Comparison of ENCODE assay signal across 16 cellular contexts in genomic region chr20:24965065-24965919, GRCh38. TPM values are rescaled to one million over a fixed set of nuclear protein-coding genes. Genes with fewer than 3 reads are reported as not detected.
DNase-seq lines count a peak whose midpoint lies in the region; ATAC-seq and TF ChIP-seq lines count a peak whose summit lies in the region.
"Had no signal": no experiment of that assay in that cellular context is flagged by ENCODE, and none has a peak within 500 bp of the region (broad histone marks: within the 10 kb centered on the region; RNA-seq: fewer than 3 reads in every experiment).

No MANE protein-coding gene starts in this region.

- WGBS in H9 (ENCODE audit: extremely low coverage, insufficient read length, low lambda C conversion rate) = no CpG with 5 or more reads among the region's 7 CpGs
- WGBS in sigmoid colon, 2 donors = 91 to 92% methylated on average over 7 of the region's 7 CpGs

- H2BK120ac ChIP-seq in H9 (ENCODE audit: low read depth, low read length, poor library complexity, severe bottlenecking) = no peak overlapping the region

- H3K56ac ChIP-seq in H9 (ENCODE audit: insufficient read length, low read depth, low read length) = no peak overlapping the region

- H2AK5ac ChIP-seq in H9 (ENCODE audit: insufficient read length, low read length) = no peak overlapping the region

- H3K27me3 ChIP-seq in H9 (ENCODE audit: insufficient read depth, low read length) = no peaks in the 10 kb centered on the region
- H3K27me3 ChIP-seq in sigmoid colon = no peaks in the 10 kb centered on the region
- H3K27me3 ChIP-seq in osteoblast (ENCODE audit: insufficient read depth, low read length) = no peaks in the 10 kb centered on the region
- H3K27me3 ChIP-seq: suprapubic skin had no signal

- H3K27ac ChIP-seq in H9 (ENCODE audit: insufficient read length, low read depth, low read length) (no peak overlapping the region), sigmoid colon (no peak overlapping the region), osteoblast (ENCODE audit: low read depth, low read length) (no peak overlapping the region)
- H3K27ac ChIP-seq: suprapubic skin had no signal

- no peak for TF ChIP-seq POLR2A in sigmoid colon (IDR thresholded peaks at IDR 0.05)

- H3K23ac ChIP-seq in H9 (ENCODE audit: insufficient read length, low read depth, low read length) = no peak overlapping the region

- no peaks in the 10 kb centered on the region for H3K79me1 ChIP-seq in H9 (ENCODE audit: insufficient read depth, low read depth, low read length, poor library complexity, severe bottlenecking)

- no peaks in the 10 kb centered on the region for H3K9me3 Mint-ChIP-seq in H9
- no peaks in the 10 kb centered on the region for H3K9me3 Mint-ChIP-seq in activated CD4-positive, alpha-beta memory T cell treated with anti-CD3 and anti-CD28 coated beads for 36 hours
- H3K9me3 Mint-ChIP-seq: activated B cell treated with CpG ODN at 0.5 μM for 24 hours, IgD-negative memory B cell had no signal

- H2BK12ac ChIP-seq in H9 (ENCODE audit: insufficient read length, low read depth, low read length) = no peak overlapping the region

- H4K91ac ChIP-seq in H9 (ENCODE audit: insufficient read length, low read depth, low read length) = no peak overlapping the region

- H3K79me2 ChIP-seq in H9 (ENCODE audit: insufficient read depth, low read length) = no peaks in the 10 kb centered on the region
- no peaks in the 10 kb centered on the region for H3K79me2 ChIP-seq in osteoblast (ENCODE audit: insufficient read depth, low read length)

- intact Hi-C loops in activated CD4-positive, alpha-beta memory T cell treated with anti-CD3 and anti-CD28 coated beads for 36 hours (cut with micrococcal nuclease) = no loop called here
- intact Hi-C loops in sigmoid colon (cut with DNase I) = no loop called here

- H3K27ac Mint-ChIP-seq in H9 = peak overlapping the region in 1 of 3 experiments; percentile 90; a peak in 2 of 7 replicates
- H3K27ac Mint-ChIP-seq in activated CD4-positive, alpha-beta memory T cell treated with anti-CD3 and anti-CD28 coated beads for 36 hours = peak overlapping the region; percentile 47
- H3K27ac Mint-ChIP-seq: activated B cell treated with CpG ODN at 0.5 μM for 24 hours had no signal

- H3K4me1 ChIP-seq in H9 (ENCODE audit: insufficient read depth, low read length) = no peaks in the 10 kb centered on the region
- no peaks in the 10 kb centered on the region for H3K4me1 ChIP-seq in sigmoid colon
- no peaks in the 10 kb centered on the region for H3K4me1 ChIP-seq in osteoblast (ENCODE audit: insufficient read depth, low read length)
- H3K4me1 ChIP-seq: suprapubic skin had no signal

- no peak overlapping the region for H3K18ac ChIP-seq in H9 (ENCODE audit: insufficient read length, low read depth, low read length)

- H3K4me2 ChIP-seq in H9 (ENCODE audit: insufficient read depth, insufficient read length, low read length) (no peak overlapping the region), osteoblast (ENCODE audit: insufficient read depth, low read length) (no peak overlapping the region)

- no peak overlapping the region for H3K4ac ChIP-seq in H9 (ENCODE audit: low read depth, low read length)

- peak; percentile 12 for DNase-seq in H9
- DNase-seq in activated CD4-positive, alpha-beta memory T cell treated with anti-CD3 and anti-CD28 coated beads for 36 hours = no peak
- DNase-seq in sigmoid colon = peak; percentile 57
- DNase-seq in superior temporal gyrus (ENCODE audit: extremely low spot score) = no peak
- DNase-seq in osteoblast (ENCODE audit: insufficient read length, low spot score, missing footprints) = no peak
- no peak for DNase-seq in DMS79 treated with DMSO at 0.1 percent for 48 hours (lab: John Stamatoyannopoulos, UW)
- DNase-seq: activated B cell treated with CpG ODN at 0.5 μM for 24 hours, activated gamma-delta T cell, cortex of kidney, NCI-H1092 treated with DMSO at 0.1 percent for 48 hours, NCI-H748 treated with DMSO at 0.1 percent for 48 hours, SHP77 had no signal

- no peak overlapping the region for H3K4me3 ChIP-seq in sigmoid colon
- H3K4me3 ChIP-seq in osteoblast (ENCODE audit: insufficient read depth, low read length) = no peak overlapping the region
- H3K4me3 ChIP-seq: mucosa of descending colon, suprapubic skin had no signal

- TF ChIP-seq CTCF in H9 (conservative IDR thresholded peaks at IDR 0.05) = no peak
- TF ChIP-seq CTCF in sigmoid colon (IDR thresholded peaks at IDR 0.05) = no peak
- no peak for TF ChIP-seq CTCF in osteoblast (IDR thresholded peaks at IDR 0.05; ENCODE audit: extremely low read depth, low read depth, low read length)

- no peak overlapping the region for H2BK15ac ChIP-seq in H9 (ENCODE audit: low read depth, low read length)

- no peak overlapping the region for H4K5ac ChIP-seq in H9 (ENCODE audit: insufficient read length, low read depth, low read length)

- H2BK5ac ChIP-seq in H9 (ENCODE audit: insufficient read length, low read length) = no peak overlapping the region

- H3K23me2 ChIP-seq in H9 (ENCODE audit: insufficient read length, low read depth, low read length, poor library complexity, severe bottlenecking) = no peaks in the 10 kb centered on the region

- H3K9me3 ChIP-seq in H9 (ENCODE audit: control insufficient read depth, low read depth, low read length) (no peaks in the 10 kb centered on the region), sigmoid colon (no peaks in the 10 kb centered on the region), osteoblast (ENCODE audit: low read depth, low read length) (no peaks in the 10 kb centered on the region)
- H3K9me3 ChIP-seq: mucosa of descending colon, suprapubic skin had no signal

- no peak for TF ChIP-seq EP300 in sigmoid colon (IDR thresholded peaks at IDR 0.05)

- POLR2A ChIA-PET in activated CD4-positive, alpha-beta memory T cell treated with anti-CD3 and anti-CD28 coated beads for 36 hours (lab: Charles Lee) = interaction anchor here (1.9 kb wide), 1 partner anchor 16 kb away, joined by 8 read pairs; the partner anchor contains the start of gene CST7

- CTCF ChIA-PET in activated CD4-positive, alpha-beta memory T cell treated with anti-CD3 and anti-CD28 coated beads for 36 hours (lab: Charles Lee) = interaction anchor here (1.3 kb wide), 1 partner anchor 10 kb away, joined by 9 read pairs; no protein-coding TSS in a partner anchor

- peaks cover 33 to 80% (median 57%) of the 10 kb centered on the region in 3 experiments; a peak in 6 of 7 replicates for H3K36me3 Mint-ChIP-seq in H9 (ENCODE audit: insufficient read depth in 1 of 3, low read depth in 3 of 3)
- peaks cover 59% of the 10 kb centered on the region for H3K36me3 Mint-ChIP-seq in activated CD4-positive, alpha-beta memory T cell treated with anti-CD3 and anti-CD28 coated beads for 36 hours

- H3K4me3 Mint-ChIP-seq in H9 = no peak overlapping the region
- no peak overlapping the region for H3K4me3 Mint-ChIP-seq in activated CD4-positive, alpha-beta memory T cell treated with anti-CD3 and anti-CD28 coated beads for 36 hours
- H3K4me3 Mint-ChIP-seq: activated B cell treated with CpG ODN at 0.5 μM for 24 hours, IgD-negative memory B cell had no signal

- no peak overlapping the region for H4K8ac ChIP-seq in H9 (replicated peaks; ENCODE audit: insufficient read length, low read depth, low read length)

- no peak overlapping the region; the same call in 1 of the 2 replicates for H3K14ac ChIP-seq in H9 (ENCODE audit: insufficient read depth, low read length)

- no peaks in the 10 kb centered on the region for H3K4me1 Mint-ChIP-seq in H9
- peaks cover 33% of the 10 kb centered on the region for H3K4me1 Mint-ChIP-seq in activated CD4-positive, alpha-beta memory T cell treated with anti-CD3 and anti-CD28 coated beads for 36 hours (ENCODE audit: low read depth)
- H3K4me1 Mint-ChIP-seq: IgD-negative memory B cell had no signal

- no peak overlapping the region for H3T11ph ChIP-seq in H9 (ENCODE audit: low read length)

- H2BK20ac ChIP-seq in H9 (ENCODE audit: low read depth, low read length, poor library complexity, severe bottlenecking) = no peak overlapping the region

- H3K36me3 ChIP-seq in sigmoid colon (peaks cover 17 to 93% (median 65%) of the 10 kb centered on the region in 4 donors), osteoblast (ENCODE audit: insufficient read depth, low read length) (peaks cover 49% of the 10 kb centered on the region)

- H2AFZ ChIP-seq in H9 (ENCODE audit: low read length) (no peak overlapping the region), osteoblast (ENCODE audit: low read length) (no peak overlapping the region)

- no peak overlapping the region for H3K9ac ChIP-seq in H9 (ENCODE audit: extremely low read depth, insufficient read length, low read length)

- no peaks in the 10 kb centered on the region for H3K27me3 Mint-ChIP-seq in H9 (ENCODE audit: low read depth)
- no peaks in the 10 kb centered on the region for H3K27me3 Mint-ChIP-seq in activated CD4-positive, alpha-beta memory T cell treated with anti-CD3 and anti-CD28 coated beads for 36 hours
- H3K27me3 Mint-ChIP-seq: activated B cell treated with CpG ODN at 0.5 μM for 24 hours, IgD-negative memory B cell had no signal

- H4K20me1 ChIP-seq in H9 (ENCODE audit: control insufficient read depth, insufficient read depth, insufficient read length) (no peaks in the 10 kb centered on the region), osteoblast (ENCODE audit: insufficient read depth, low read length) (no peaks in the 10 kb centered on the region)

- peak; percentile 19 for ATAC-seq in esophagus mucosa
- ATAC-seq: mucosa of descending colon had no signal

RNA-seq across cellular contexts. Expression of gene CST7, which starts 16.2 kb away (rescaled TPM):
- total RNA-seq in H9 (2021) = not detected in 2 replicates
- 10 to 100 TPM; 81.8 to 83.1 TPM for total RNA-seq in activated CD4-positive, alpha-beta memory T cell treated with anti-CD3 and anti-CD28 coated beads for 36 hours
- 0.32 TPM for total RNA-seq in esophagus mucosa
- total RNA-seq in sigmoid colon = 1 to 10 TPM in 1 of 4 donors, under 1 TPM in 2, not detected in 1; 0.66 to 3.5 (median 0.71) TPM
- polyA plus RNA-seq in sigmoid colon = 10 to 100 TPM in 1 of 3 donors, 1 to 10 TPM in 2; 3.9 to 10.4 (median 4.2) TPM
- total RNA-seq in osteoblast = not detected in 2 replicates

RNA-seq across cellular contexts. Expression of gene APMAP, which starts 27.3 kb away (rescaled TPM):
- total RNA-seq in H9 (2021) = 67.8 and 69.1 TPM in 2 replicates
- total RNA-seq in activated CD4-positive, alpha-beta memory T cell treated with anti-CD3 and anti-CD28 coated beads for 36 hours = 10 to 100 TPM; 45.5 to 46.6 TPM
- 26.1 TPM for total RNA-seq in esophagus mucosa
- 10 to 100 TPM; 22.7 to 35.3 (median 28.9) TPM for total RNA-seq in sigmoid colon
- polyA plus RNA-seq in sigmoid colon = 10 to 100 TPM in 2 of 3 donors, 1 to 10 TPM in 1; 9.6 to 55.8 (median 25.2) TPM
- 69.2 and 70.2 TPM in 2 replicates for total RNA-seq in osteoblast

Comparison
In these comparisons a context has a peak if more than half of its experiments do, and no peak if none do; other contexts are left out.
1. DNase-seq: peak in H9 (single experiment) and sigmoid colon (single experiment); none in activated CD4-positive, alpha-beta memory T cell treated with anti-CD3 and anti-CD28 coated beads for 36 hours (single experiment), superior temporal gyrus (single experiment), osteoblast (single experiment) and DMS79 treated with DMSO at 0.1 percent for 48 hours (single experiment).
2. RNA of gene CST7, which starts 16.2 kb away (total RNA-seq): 81.8 to 83.1 TPM in activated CD4-positive, alpha-beta memory T cell treated with anti-CD3 and anti-CD28 coated beads for 36 hours; 0.66 to 3.5 TPM in sigmoid colon, 0.32 TPM in esophagus mucosa (single experiment), not detected in H9 and not detected in osteoblast; every median in the first group is over 10 times any median in the second.